ENCODE assay signal across 18 cellular contexts in genomic region chr7:71615017-71615416, GRCh38.
DNase-seq lines count a peak whose midpoint lies in the region; ATAC-seq and TF ChIP-seq lines count a peak whose summit lies in the region.
"Had no signal": no experiment of that assay in that cellular context is flagged by ENCODE, and none has a peak within 500 bp of the region (broad histone marks: within the 10 kb centered on the region; RNA-seq: fewer than 3 reads in every experiment).

No MANE protein-coding gene starts in this region.

- H3K36me3 Mint-ChIP-seq in WTC11 = 0 out of 2 replicates have a peak, but pooled peaks cover 4% of the 10 kb centered on the region
- H3K36me3 Mint-ChIP-seq in activated T-helper 1 cell treated with anti-CD3 and anti-CD28 coated beads, Interleukin-12 subunit alpha, Interleukin-12 subunit beta, Interleukin-2, Interleukin-4 antibody, amounts not matched to agents 30 ng/mL and 10 ng/mL and 1 ng/mL, durations not matched to agents 14 hours and 24 hours and 36 hours (ENCODE audit: low read depth) = no peaks in the 10 kb centered on the region
- H3K36me3 Mint-ChIP-seq: activated naive CD8-positive, alpha-beta T cell treated with anti-CD3 and anti-CD28 coated beads, Interleukin-2, amount 10 ng/mL, durations not matched to agents 7 days and 5 days; IgD-negative memory B cell had no signal

- WGBS in heart left ventricle, 4 donors = 38 to 44% (median 41%) methylated on average over 5 of the region's 5 CpGs

- peak overlapping the region; percentile 81 for H3K4me2 ChIP-seq in KMS-11

- ATAC-seq in WTC11 (peak; percentile 49), heart left ventricle (peak; percentile 90 to 96 (median 94)), GM21381 (IDR thresholded peaks at IDR 0.05; ENCODE audit: unreplicated experiment) (no peak)
- ATAC-seq: activated T-cell treated with anti-CD3 and anti-CD28 coated beads, Interleukin-2, amount 50 U/mL, for 4 hours; stimulated activated naive CD8-positive, alpha-beta T cell treated with anti-CD3 and anti-CD28 coated beads, Interleukin-15, amount 100 ng/mL, for 72 hours had no signal

- CTCF ChIA-PET in WTC11 (lab: Charles Lee) = no interaction called here

- H3K36me3 ChIP-seq in KMS-11 (ENCODE audit: insufficient read depth) = no peaks in the 10 kb centered on the region
- H3K36me3 ChIP-seq in heart left ventricle = no peaks in the 10 kb centered on the region
- H3K36me3 ChIP-seq: cardiac muscle cell, HAP-1 had no signal

- no peaks in the 10 kb centered on the region for H3K79me2 ChIP-seq in KMS-11 (ENCODE audit: insufficient read depth, low read depth)

- H3K9me3 Mint-ChIP-seq in WTC11 = peaks cover 9% of the 10 kb centered on the region
- H3K9me3 Mint-ChIP-seq in activated T-helper 1 cell treated with anti-CD3 and anti-CD28 coated beads, Interleukin-12 subunit alpha, Interleukin-12 subunit beta, Interleukin-2, Interleukin-4 antibody, amounts not matched to agents 30 ng/mL and 10 ng/mL and 1 ng/mL, durations not matched to agents 14 hours and 24 hours and 36 hours = peaks cover 4% of the 10 kb centered on the region

- H3K27me3 Mint-ChIP-seq in WTC11 (ENCODE audit: low read depth) = no peaks in the 10 kb centered on the region
- no peaks in the 10 kb centered on the region for H3K27me3 Mint-ChIP-seq in activated T-helper 1 cell treated with anti-CD3 and anti-CD28 coated beads, Interleukin-12 subunit alpha, Interleukin-12 subunit beta, Interleukin-2, Interleukin-4 antibody, amounts not matched to agents 30 ng/mL and 10 ng/mL and 1 ng/mL, durations not matched to agents 14 hours and 24 hours and 36 hours (ENCODE audit: insufficient read depth)
- H3K27me3 Mint-ChIP-seq: activated naive CD8-positive, alpha-beta T cell treated with anti-CD3 and anti-CD28 coated beads, Interleukin-2, amount 10 ng/mL, durations not matched to agents 7 days and 5 days; IgD-negative memory B cell; stimulated activated naive CD8-positive, alpha-beta T cell treated with anti-CD3 and anti-CD28 coated beads, Interleukin-15, amount 100 ng/mL, for 72 hours had no signal

- peaks cover 0 to 6% (median 0%) of the 10 kb centered on the region in 12 donors for H3K9me3 ChIP-seq in heart left ventricle
- H3K9me3 ChIP-seq: Caco-2, HAP-1 had no signal

- peak overlapping the region; percentile 75; the same call in 1 of the 2 replicates for H2AFZ ChIP-seq in KMS-11 (ENCODE audit: low read depth)

- no peak for TF ChIP-seq POLR2A in heart left ventricle (IDR thresholded peaks at IDR 0.05)

- H3K27ac Mint-ChIP-seq in WTC11 = 0 out of 2 replicates have a peak overlapping the region, but pooled peaks have one; percentile 41
- no peak overlapping the region for H3K27ac Mint-ChIP-seq in activated T-helper 1 cell treated with anti-CD3 and anti-CD28 coated beads, Interleukin-12 subunit alpha, Interleukin-12 subunit beta, Interleukin-2, Interleukin-4 antibody, amounts not matched to agents 30 ng/mL and 10 ng/mL and 1 ng/mL, durations not matched to agents 14 hours and 24 hours and 36 hours
- H3K27ac Mint-ChIP-seq: activated naive CD8-positive, alpha-beta T cell treated with anti-CD3 and anti-CD28 coated beads, Interleukin-2, amount 10 ng/mL, durations not matched to agents 7 days and 5 days; IgD-negative memory B cell; stimulated activated naive CD8-positive, alpha-beta T cell treated with anti-CD3 and anti-CD28 coated beads, Interleukin-15, amount 100 ng/mL, for 72 hours had no signal

- POLR2A ChIA-PET in WTC11 (lab: Charles Lee) = interaction anchor here (0.7 kb wide), 1 partner anchor 10 kb away, joined by 3 read pairs; no protein-coding TSS in a partner anchor

- H3K9ac ChIP-seq in KMS-11 = peak overlapping the region; percentile 35; the same call in 1 of the 2 replicates

- H3K4me3 ChIP-seq in KMS-11 (IDR thresholded peaks at IDR 0.05; ENCODE audit: insufficient read depth, low read depth, low read length) (no peak overlapping the region), heart left ventricle (no peak overlapping the region)
- H3K4me3 ChIP-seq: cardiac muscle cell, HAP-1, SK-N-MC had no signal

- TF ChIP-seq CTCF in KMS-11 (conservative IDR thresholded peaks at IDR 0.05; ENCODE audit: low read depth, low read length) = no peak
- no peak for TF ChIP-seq CTCF in WTC11 (IDR thresholded peaks at IDR 0.05)
- peak in 5 of 12 donors; percentile 7 to 29 (median 21) for TF ChIP-seq CTCF in heart left ventricle (IDR thresholded peaks at IDR 0.05)

- peaks cover 51% of the 10 kb centered on the region for H3K4me1 ChIP-seq in KMS-11 (ENCODE audit: low read depth, poor library complexity, severe bottlenecking)
- peaks cover 0 to 44% (median 15%) of the 10 kb centered on the region in 12 donors for H3K4me1 ChIP-seq in heart left ventricle
- H3K4me1 ChIP-seq: Caco-2, HAP-1 had no signal

- intact Hi-C loops in heart left ventricle (cut with DNase I) = loop anchor here in 2 of 10 donors (5.0 to 10.0 kb wide), 4 partner anchors 47 to 160 kb away; no protein-coding TSS in a partner anchor
- intact Hi-C loops in activated T-helper 1 cell treated with anti-CD3 and anti-CD28 coated beads, Interleukin-12 subunit alpha, Interleukin-12 subunit beta, Interleukin-2, Interleukin-4 antibody, amounts not matched to agents 30 ng/mL and 10 ng/mL and 1 ng/mL, durations not matched to agents 14 hours and 24 hours and 36 hours (cut with micrococcal nuclease) = no loop called here

- no peak for DNase-seq in WTC11 (ENCODE audit: low spot score)
- peak in 4 of 5 donors; percentile 45 to 83 (median 68) for DNase-seq in heart left ventricle
- DNase-seq in retina = peak; percentile 24
- no peak for DNase-seq in HT-29 (ENCODE audit: low spot score)
- no peak for DNase-seq in activated T-helper 1 cell treated with anti-CD3 and anti-CD28 coated beads, Interleukin-12 subunit alpha, Interleukin-12 subunit beta, Interleukin-2, Interleukin-4 antibody, amounts not matched to agents 30 ng/mL and 10 ng/mL and 1 ng/mL, durations not matched to agents 14 hours and 24 hours and 36 hours (ENCODE audit: low spot score)
- DNase-seq in NCI-H1105 (lab: John Stamatoyannopoulos, UW) = no peak
- DNase-seq: activated CD4-positive, alpha-beta T cell treated with anti-CD3 and anti-CD28 coated beads, Interleukin-2, amount 50 U/mL, for 1 hour; activated naive CD8-positive, alpha-beta T cell treated with anti-CD3 and anti-CD28 coated beads, Interleukin-2, amount 10 ng/mL, durations not matched to agents 7 days and 5 days; activated T-cell treated with anti-CD3 and anti-CD28 coated beads, Interleukin-2, amount 50 U/mL, for 4 hours; Caco-2; NCI-H1048; stimulated activated naive CD8-positive, alpha-beta T cell treated with anti-CD3 and anti-CD28 coated beads, Interleukin-15, amount 100 ng/mL, for 72 hours had no signal

- peaks cover 67% of the 10 kb centered on the region for H3K4me1 Mint-ChIP-seq in WTC11
- no peaks in the 10 kb centered on the region for H3K4me1 Mint-ChIP-seq in activated T-helper 1 cell treated with anti-CD3 and anti-CD28 coated beads, Interleukin-12 subunit alpha, Interleukin-12 subunit beta, Interleukin-2, Interleukin-4 antibody, amounts not matched to agents 30 ng/mL and 10 ng/mL and 1 ng/mL, durations not matched to agents 14 hours and 24 hours and 36 hours (ENCODE audit: low read depth)
- H3K4me1 Mint-ChIP-seq: activated naive CD8-positive, alpha-beta T cell treated with anti-CD3 and anti-CD28 coated beads, Interleukin-2, amount 10 ng/mL, durations not matched to agents 7 days and 5 days; IgD-negative memory B cell; stimulated activated naive CD8-positive, alpha-beta T cell treated with anti-CD3 and anti-CD28 coated beads, Interleukin-15, amount 100 ng/mL, for 72 hours had no signal

- H3K27me3 ChIP-seq in KMS-11 (ENCODE audit: insufficient read depth, low read depth) = no peaks in the 10 kb centered on the region
- H3K27me3 ChIP-seq in heart left ventricle = no peaks in the 10 kb centered on the region
- H3K27me3 ChIP-seq: cardiac muscle cell had no signal

- no peaks in the 10 kb centered on the region for H4K20me1 ChIP-seq in KMS-11 (ENCODE audit: insufficient read depth)

- H3K27ac ChIP-seq in KMS-11 (peak overlapping the region; percentile 77), heart left ventricle (peak overlapping the region; percentile 21 to 87 (median 74))
- H3K27ac ChIP-seq: cardiac muscle cell, SK-N-MC had no signal

- H3K4me3 Mint-ChIP-seq in WTC11 = no peak overlapping the region
- H3K4me3 Mint-ChIP-seq in activated T-helper 1 cell treated with anti-CD3 and anti-CD28 coated beads, Interleukin-12 subunit alpha, Interleukin-12 subunit beta, Interleukin-2, Interleukin-4 antibody, amounts not matched to agents 30 ng/mL and 10 ng/mL and 1 ng/mL, durations not matched to agents 14 hours and 24 hours and 36 hours = no peak overlapping the region
- H3K4me3 Mint-ChIP-seq: activated naive CD8-positive, alpha-beta T cell treated with anti-CD3 and anti-CD28 coated beads, Interleukin-2, amount 10 ng/mL, durations not matched to agents 7 days and 5 days; activated T-cell treated with anti-CD3 and anti-CD28 coated beads, Interleukin-2, amount 50 U/mL, for 4 hours; IgD-negative memory B cell; stimulated activated naive CD8-positive, alpha-beta T cell treated with anti-CD3 and anti-CD28 coated beads, Interleukin-15, amount 100 ng/mL, for 72 hours had no signal

TF ChIP-seq in WTC11, 78 proteins besides CTCF, POLR2A, EP300 and RAD21 (continues in another document):
- TF ChIP-seq ZBTB43 (CRISPR knock-in tag; IDR thresholded peaks at IDR 0.05) = no peak
- TF ChIP-seq SP1 (CRISPR knock-in tag; conservative IDR thresholded peaks at IDR 0.05) = no peak
- TF ChIP-seq MLX (CRISPR knock-in tag; IDR thresholded peaks at IDR 0.05) = no peak
- no peak for TF ChIP-seq CREB1 (CRISPR knock-in tag; IDR thresholded peaks at IDR 0.05)
- TF ChIP-seq RELA (CRISPR knock-in tag; IDR thresholded peaks at IDR 0.05; ENCODE audit: borderline replicate concordance) = no peak
- TF ChIP-seq ATF1 (CRISPR knock-in tag; IDR thresholded peaks at IDR 0.05) = no peak
- no peak for TF ChIP-seq ETV6 (CRISPR knock-in tag; IDR thresholded peaks at IDR 0.05)
- no peak for TF ChIP-seq ELF4 (CRISPR knock-in tag; IDR thresholded peaks at IDR 0.05; ENCODE audit: low read depth)

Comparison
In these comparisons a context has a peak if more than half of its experiments do, and no peak if none do; other contexts are left out.
1. DNase-seq: peak in heart left ventricle (4 of 5) and retina (single experiment); none in WTC11 (single experiment), HT-29 (single experiment), activated T-helper 1 cell treated with anti-CD3 and anti-CD28 coated beads, Interleukin-12 subunit alpha, Interleukin-12 subunit beta, Interleukin-2, Interleukin-4 antibody, amounts not matched to agents 30 ng/mL and 10 ng/mL and 1 ng/mL, durations not matched to agents 14 hours and 24 hours and 36 hours (single experiment) and NCI-H1105 (single experiment).